Comparison of ENCODE assay signal across 1 cellular context in genomic region chr19:14112809-14113385, GRCh38.
TF ChIP-seq lines count a peak whose summit lies in the region.

No MANE protein-coding gene starts in this region.

TF ChIP-seq in endothelial cell of umbilical vein, 7 proteins besides CTCF, POLR2A, EP300 and RAD21:
- TF ChIP-seq JUN (IDR thresholded peaks at IDR 0.05; ENCODE audit: borderline replicate concordance, insufficient read depth, insufficient read length, low read depth) (no peak), GATA2 (IDR thresholded peaks at IDR 0.05; ENCODE audit: insufficient read depth, insufficient read length, low read depth, low read length) (no peak), EZH2 (IDR thresholded peaks at IDR 0.05; ENCODE audit: borderline replicate concordance, low read depth, low read length, severe bottlenecking) (no peak), POLR2AphosphoS5 (IDR thresholded peaks at IDR 0.05; ENCODE audit: insufficient read depth, low read depth, low read length) (no peak), MYC (IDR thresholded peaks at IDR 0.05; ENCODE audit: low read depth, low read length) (no peak), MAX (IDR thresholded peaks at IDR 0.05; ENCODE audit: insufficient read depth, insufficient read length) (no peak), FOS (IDR thresholded peaks at IDR 0.05; ENCODE audit: borderline replicate concordance, insufficient read depth, low read length) (no peak)
